ENCODE assay signal across 8 cellular contexts in the genomic region with DNA sequence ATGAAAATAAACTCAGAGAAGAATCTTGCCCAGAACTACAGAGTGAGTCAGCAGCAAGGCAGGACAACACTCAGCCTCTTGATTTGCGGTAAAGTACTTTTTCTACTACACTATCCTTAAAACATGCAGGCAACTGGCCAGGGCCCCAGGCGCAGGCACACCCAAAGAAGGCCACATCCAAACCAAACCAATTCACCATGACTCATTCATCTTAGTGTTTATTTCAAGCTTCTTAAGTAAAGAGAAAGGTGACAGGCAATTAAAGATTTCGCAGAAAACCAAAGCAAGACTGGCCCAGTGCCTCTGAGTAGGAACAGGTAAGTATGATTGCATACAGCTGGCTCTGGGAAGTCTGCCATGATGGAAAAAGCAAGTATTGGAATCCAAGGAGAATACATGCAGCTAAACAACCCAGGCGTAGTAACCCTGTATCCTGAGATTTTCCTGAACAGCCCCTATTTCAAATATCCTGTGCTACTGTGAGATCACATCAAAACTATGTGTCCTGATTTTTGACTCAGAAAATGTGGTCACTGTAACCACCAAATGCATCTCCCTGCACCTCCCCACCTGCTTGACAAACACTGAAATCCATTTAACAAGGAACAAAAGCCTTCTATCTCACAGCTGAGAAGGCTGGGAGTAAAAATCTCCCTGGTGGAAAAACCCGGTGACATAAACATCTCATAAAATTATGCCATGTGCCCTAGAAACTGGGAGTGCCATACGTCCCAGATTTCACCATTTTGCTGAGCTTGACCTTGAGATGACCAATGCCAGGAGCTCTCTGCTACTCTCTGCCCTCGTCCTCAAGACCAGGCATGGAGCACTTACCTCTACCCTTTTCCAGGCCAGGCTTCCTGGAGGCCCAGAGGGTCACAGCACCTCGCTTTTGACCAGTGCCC. TPM values are rescaled to one million over a fixed set of nuclear protein-coding genes. Genes with fewer than 3 reads are reported as not detected.
A peak's percentile ranks its signal among the peaks of the same experiment; 100 is the strongest.
DNase-seq lines count a peak whose midpoint lies in the region; ATAC-seq and TF ChIP-seq lines count a peak whose summit lies in the region.

No MANE protein-coding gene starts in this region.

- H2AFZ ChIP-seq in neuronal stem cell (ENCODE audit: low read length): no peak overlapping the region

- no peak overlapping the region for H3K4ac ChIP-seq in neuronal stem cell (ENCODE audit: low read length)

- intact Hi-C loops in body of pancreas (cut with DNase I): no loop called here

- no peak overlapping the region for H3K4me2 ChIP-seq in neuronal stem cell (ENCODE audit: insufficient read depth, low read length, poor library complexity, severe bottlenecking)

- 26 to 37% methylated on average over 7 to 8 of the region's 8 CpGs for WGBS in body of pancreas, 2 donors
- 83% methylated on average over 8 of the region's 8 CpGs for WGBS in thymus
- WGBS in neuronal stem cell (ENCODE audit: extremely low coverage in 2 of 2, insufficient read length in 2 of 2, insufficient replicate concordance in 1 of 2), 2 donors: no CpG with 5 or more reads among the region's 8 CpGs

- no peak for TF ChIP-seq CTCF in body of pancreas (IDR thresholded peaks at IDR 0.05)

- no peak overlapping the region for H2BK12ac ChIP-seq in neuronal stem cell (ENCODE audit: low read length)

- no peak overlapping the region for H2AK5ac ChIP-seq in neuronal stem cell (ENCODE audit: low read depth, low read length)

- H3K9me3 ChIP-seq in body of pancreas (no peaks in the 10 kb centered on the region), thymus (ENCODE audit: control insufficient read depth) (no peaks in the 10 kb centered on the region), neuronal stem cell (replicated peaks in 1 of 2; ENCODE audit: control insufficient read depth in 2 of 2, insufficient read depth in 1 of 2, low read depth in 1 of 2, low read length in 2 of 2) (no peaks in the 10 kb centered on the region)

- no peaks in the 10 kb centered on the region for H3K36me3 ChIP-seq in body of pancreas (replicated peaks in 1 of 2; ENCODE audit: insufficient read depth in 1 of 2, low read depth in 2 of 2)
- H3K36me3 ChIP-seq in thymus (ENCODE audit: control insufficient read depth, insufficient read depth): no peaks in the 10 kb centered on the region
- no peaks in the 10 kb centered on the region for H3K36me3 ChIP-seq in neuronal stem cell (replicated peaks in 1 of 2; ENCODE audit: control insufficient read depth in 2 of 2, insufficient read depth in 2 of 2, low read length in 2 of 2)

- no peak overlapping the region for H2BK5ac ChIP-seq in neuronal stem cell (ENCODE audit: low read length)

- TF ChIP-seq POLR2A in body of pancreas (IDR thresholded peaks at IDR 0.05): no peak

- H3K23ac ChIP-seq in neuronal stem cell (ENCODE audit: low read depth, low read length, poor library complexity): no peak overlapping the region

- peak; percentile 93 for ATAC-seq in body of pancreas
- no peak for ATAC-seq in GM21786 (IDR thresholded peaks at IDR 0.05; ENCODE audit: unreplicated experiment)
- ATAC-seq in HG02763 (IDR thresholded peaks at IDR 0.05; ENCODE audit: unreplicated experiment): no peak

- no peak overlapping the region for H2BK15ac ChIP-seq in neuronal stem cell (ENCODE audit: low read length)

- H2BK120ac ChIP-seq in neuronal stem cell (ENCODE audit: low read depth, low read length): no peak overlapping the region

- no peak overlapping the region for H4K91ac ChIP-seq in neuronal stem cell (ENCODE audit: low read depth, low read length, poor library complexity)

- H3K4me1 ChIP-seq in body of pancreas: peaks cover 54% of the 10 kb centered on the region
- H3K4me1 ChIP-seq in thymus (ENCODE audit: control insufficient read depth, insufficient read depth, low read length): no peaks in the 10 kb centered on the region
- no peaks in the 10 kb centered on the region for H3K4me1 ChIP-seq in neuronal stem cell (ENCODE audit: control insufficient read depth in 2 of 2, insufficient read depth in 1 of 2, low read depth in 1 of 2, low read length in 2 of 2)

- H3K9ac ChIP-seq in neuronal stem cell (ENCODE audit: low read depth, low read length, poor library complexity): no peak overlapping the region

- H3K18ac ChIP-seq in neuronal stem cell (ENCODE audit: low read length): no peak overlapping the region

- H3K27ac ChIP-seq in body of pancreas: peak overlapping the region; percentile 44 to 81 (median 71)
- peak overlapping the region; percentile 76 for H3K27ac ChIP-seq in thymus (ENCODE audit: low read depth)
- no peak overlapping the region for H3K27ac ChIP-seq in neuronal stem cell (replicated peaks; ENCODE audit: low read length)

- peak in 43 of 76 experiments; percentile 3 to 75 (median 21) for DNase-seq in HUDEP-2 (lab: John Stamatoyannopoulos, UW; ENCODE audit: unreplicated experiment in 76 of 76)
- DNase-seq in body of pancreas: peak; percentile 89 to 95 (median 94)
- peak; percentile 99 for DNase-seq in kidney tubule cell (ENCODE audit: low spot score)
- no peak for DNase-seq in neuronal stem cell (ENCODE audit: low spot score)
- DNase-seq in NCI-H69 (lab: John Stamatoyannopoulos, UW): no peak

- no peaks in the 10 kb centered on the region for H3K79me1 ChIP-seq in neuronal stem cell (ENCODE audit: low read depth, low read length)

- H3K4me3 ChIP-seq in body of pancreas (no peak overlapping the region), thymus (ENCODE audit: low read length) (no peak overlapping the region), neuronal stem cell (ENCODE audit: low read length in 2 of 2) (no peak overlapping the region)

- no peak overlapping the region for H3K14ac ChIP-seq in neuronal stem cell (ENCODE audit: low read length)

- no peaks in the 10 kb centered on the region for H3K27me3 ChIP-seq in body of pancreas
- no peaks in the 10 kb centered on the region for H3K27me3 ChIP-seq in thymus (ENCODE audit: control insufficient read depth, insufficient read depth)
- H3K27me3 ChIP-seq in neuronal stem cell (ENCODE audit: control insufficient read depth in 3 of 3, insufficient read depth in 3 of 3, low read depth in 1 of 3, low read length in 3 of 3): peaks cover 0 to 14% (median 0%) of the 10 kb centered on the region in 3 experiments

- H4K8ac ChIP-seq in neuronal stem cell (ENCODE audit: low read depth, low read length): no peak overlapping the region

RNA-seq across cellular contexts. Expression of gene WFDC3, which starts 12.4 kb away (rescaled TPM):
- not detected for total RNA-seq in body of pancreas
- polyA plus RNA-seq in thymus: 2.1 TPM
- polyA plus RNA-seq in neuronal stem cell (2013, experiment 1 of 2): 0.32 TPM
- polyA plus RNA-seq in neuronal stem cell (2013, experiment 2 of 2): 0.30 TPM

RNA-seq across cellular contexts. Expression of gene DNTTIP1, which starts 12.5 kb away (rescaled TPM):
- total RNA-seq in body of pancreas: 10 to 100 TPM; 14.8 to 18.9 TPM
- 44.3 TPM for polyA plus RNA-seq in thymus
- 39.9 TPM for polyA plus RNA-seq in neuronal stem cell (2013, experiment 1 of 2)
- polyA plus RNA-seq in neuronal stem cell (2013, experiment 2 of 2): 38.2 TPM

RNA-seq across cellular contexts. Expression of gene UBE2C, which starts 33.2 kb away (rescaled TPM):
- not detected for total RNA-seq in body of pancreas
- 25.1 TPM for polyA plus RNA-seq in thymus
- 545 TPM for polyA plus RNA-seq in neuronal stem cell (2013, experiment 1 of 2)
- 552 TPM for polyA plus RNA-seq in neuronal stem cell (2013, experiment 2 of 2)

RNA-seq across cellular contexts. Expression of gene TNNC2, which starts 47.8 kb away (rescaled TPM):
- not detected for total RNA-seq in body of pancreas
- polyA plus RNA-seq in thymus: 12.6 TPM
- polyA plus RNA-seq in neuronal stem cell (2013, experiment 1 of 2): 0.40 TPM
- 0.60 TPM for polyA plus RNA-seq in neuronal stem cell (2013, experiment 2 of 2)

RNA-seq across cellular contexts. Expression of gene SNX21, which starts 54.3 kb away (rescaled TPM):
- 10 to 100 TPM; 42.8 to 46.5 TPM for total RNA-seq in body of pancreas
- polyA plus RNA-seq in thymus: 8.4 TPM
- 8.8 TPM for polyA plus RNA-seq in neuronal stem cell (2013, experiment 1 of 2)
- polyA plus RNA-seq in neuronal stem cell (2013, experiment 2 of 2): 9.3 TPM

Comparison
In these comparisons a context has a peak if more than half of its experiments do, and no peak if none do; other contexts are left out.
1. DNase-seq: peak in HUDEP-2 (43 of 76), body of pancreas (4 of 4) and kidney tubule cell (single experiment); none in neuronal stem cell (single experiment) and NCI-H69 (single experiment).